Comparison of ENCODE assay signal across 22 cellular contexts in the genomic region with DNA sequence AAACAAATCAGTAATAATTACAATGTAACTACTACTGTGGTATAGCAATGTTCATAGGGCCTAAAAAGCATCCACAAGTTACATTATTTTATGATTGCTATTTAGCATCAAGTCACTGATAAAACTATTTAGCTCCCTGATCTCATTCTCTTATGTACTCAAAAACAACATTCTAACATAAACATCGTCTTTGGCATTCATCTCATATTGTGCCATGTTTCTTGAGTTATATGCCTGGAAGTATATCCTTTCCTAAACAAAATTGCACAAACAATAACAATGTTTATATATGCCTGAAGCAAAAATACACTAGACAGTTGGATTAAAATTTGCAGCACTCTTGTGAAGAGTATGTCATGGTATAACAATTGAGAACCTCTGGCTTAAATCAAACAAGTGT. TPM values are rescaled to one million over a fixed set of nuclear protein-coding genes. Genes with fewer than 3 reads are reported as not detected.
"Had no signal": no experiment of that assay in that cellular context is flagged by ENCODE, and none has a peak within 500 bp of the region (broad histone marks: within the 10 kb centered on the region; RNA-seq: fewer than 3 reads in every experiment).

No MANE protein-coding gene starts in this region.

- ATAC-seq: activated T-cell treated with anti-CD3 and anti-CD28 coated beads, Interleukin-2, amount 50 U/mL, for 4 hours had no signal

- H3K27ac ChIP-seq: VCaP had no signal

- DNase-seq: activated CD4-positive, alpha-beta memory T cell treated with anti-CD3 and anti-CD28 coated beads for 36 hours; activated CD4-positive, alpha-beta T cell treated with anti-CD3 and anti-CD28 coated beads, Interleukin-2, amount 10 ng/mL, durations not matched to agents 7 days and 5 days; activated CD4-positive, CD25-positive, alpha-beta regulatory T cell; activated CD8-positive, alpha-beta memory T cell treated with anti-CD3 and anti-CD28 coated beads for 24 hours; activated gamma-delta T cell; activated naive CD4-positive, alpha-beta T cell treated with anti-CD3 and anti-CD28 coated beads for 36 hours; activated T-cell treated with anti-CD3 and anti-CD28 coated beads, Interleukin-2, amount 50 U/mL, for 4 hours; cerebellar nuclear complex; Karpas-422; MM.1S; NCI-H1105; NCI-H1436; NCI-H1694 treated with DMSO at 0.1 percent for 48 hours; NCI-H2029 treated with DMSO at 0.1 percent for 48 hours; NCI-H345; NCI-H510A treated with DMSO at 0.1 percent for 48 hours; NCI-H69; NK-92 treated with Interleukin-12 subunit alpha and Interleukin-12 subunit beta, amount 100 ng/mL, for 24 hours; OCI-M1; SHP77 treated with DMSO at 0.1 percent for 48 hours had no signal

RNA-seq across cellular contexts. Expression of gene HORMAD2, which starts 34.1 kb away (rescaled TPM):
- total RNA-seq: activated CD4-positive, alpha-beta memory T cell treated with anti-CD3 and anti-CD28 coated beads for 36 hours; activated CD4-positive, alpha-beta T cell treated with anti-CD3 and anti-CD28 coated beads, Interleukin-2, amount 10 ng/mL, durations not matched to agents 7 days and 5 days; activated naive CD4-positive, alpha-beta T cell treated with anti-CD3 and anti-CD28 coated beads for 36 hours; activated T-cell treated with anti-CD3 and anti-CD28 coated beads, Interleukin-2, amount 50 U/mL, for 4 hours; SK-MEL-5 had no signal
